ENCODE assay signal across 25 cellular contexts in the genomic region with DNA sequence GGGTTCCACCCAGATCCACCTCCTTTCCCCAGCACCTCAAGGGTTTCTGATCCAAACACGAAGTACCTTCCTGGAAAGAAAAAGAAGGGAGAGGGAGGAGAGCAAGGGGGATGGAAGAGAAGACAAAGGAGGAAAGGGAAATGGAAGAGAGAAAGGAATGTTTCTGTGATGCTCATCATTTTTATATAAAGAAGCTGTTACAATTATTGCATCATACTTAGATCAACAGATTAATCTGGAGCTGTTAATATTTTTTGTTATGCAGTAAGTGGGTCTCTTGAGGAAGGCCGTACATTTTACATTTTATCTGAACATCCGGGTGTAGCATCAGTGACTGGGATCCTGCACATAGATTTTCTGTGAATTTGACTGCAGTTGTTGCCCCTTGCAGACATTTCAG.
"Had no signal": no experiment of that assay in that cellular context is flagged by ENCODE, and none has a peak within 500 bp of the region (broad histone marks: within the 10 kb centered on the region; RNA-seq: fewer than 3 reads in every experiment).

No MANE protein-coding gene starts in this region.

- H3K9ac ChIP-seq: parathyroid adenoma had no signal

- H3K4me1 ChIP-seq: foreskin keratinocyte, heart left ventricle, suprapubic skin, transverse colon, upper lobe of right lung, uterus had no signal

- H3K4me2 ChIP-seq: hepatocyte, smooth muscle cell had no signal

- H3K27ac ChIP-seq: esophagus muscularis mucosa, foreskin keratinocyte, gastroesophageal sphincter, heart left ventricle, hepatocyte, parathyroid adenoma, suprapubic skin, transverse colon, upper lobe of right lung, uterus had no signal

- ATAC-seq: gastroesophageal sphincter; heart left ventricle; left lobe of liver; natural killer cell; sciatic nerve; stimulated activated naive CD8-positive, alpha-beta T cell treated with anti-CD3 and anti-CD28 coated beads, Interleukin-15, amount 100 ng/mL, for 72 hours; upper lobe of right lung had no signal

- H3K36me3 ChIP-seq: esophagus muscularis mucosa, gastroesophageal sphincter, heart left ventricle, suprapubic skin, transverse colon, upper lobe of right lung, uterus had no signal

- DNase-seq: dermis blood vessel endothelial cell; effector memory CD4-positive, alpha-beta T cell; foreskin keratinocyte; heart left ventricle; kidney; natural killer cell; stimulated activated CD4-positive, alpha-beta T cell treated with anti-CD3 and anti-CD28 coated beads, Interleukin-12 subunit alpha, Interleukin-12 subunit beta, amount 100 ng/mL, for 4 hours; stimulated activated CD4-positive, alpha-beta T cell treated with anti-CD3 and anti-CD28 coated beads, Interleukin-1b, Interleukin-23, amount 100 ng/mL, for 48 hours; stimulated activated CD4-positive, alpha-beta T cell treated with anti-CD3 and anti-CD28 coated beads, Interleukin-4, amount 100 ng/mL, for 1 hour; stimulated activated CD8-positive, alpha-beta memory T cell treated with anti-CD3 and anti-CD28 coated beads, Interleukin-4, amount 100 ng/mL, for 48 hours; stimulated activated naive CD4-positive, alpha-beta T cell; stimulated activated naive CD8-positive, alpha-beta T cell treated with anti-CD3 and anti-CD28 coated beads, Interleukin-15, amount 100 ng/mL, for 72 hours; transverse colon; upper lobe of right lung; uterus had no signal

- H3K4me3 ChIP-seq: esophagus muscularis mucosa, gastroesophageal sphincter, heart left ventricle, hepatocyte, lung, smooth muscle cell, suprapubic skin, transverse colon, upper lobe of right lung, uterus had no signal

- H2AFZ ChIP-seq: hepatocyte, parathyroid adenoma had no signal

- H3K27me3 ChIP-seq: esophagus muscularis mucosa, gastroesophageal sphincter, hepatocyte, suprapubic skin, transverse colon, upper lobe of right lung, uterus had no signal

- FAIRE-seq: endothelial cell of umbilical vein, kidney had no signal

- H3K79me2 ChIP-seq: hepatocyte, parathyroid adenoma had no signal

- H3K9me3 ChIP-seq: suprapubic skin, transverse colon, upper lobe of right lung, uterus had no signal
